ENCODE assay signal across 8 cellular contexts in genomic region chr22:44497904-44498242, GRCh38. TPM values are rescaled to one million over a fixed set of nuclear protein-coding genes. Genes with fewer than 3 reads are reported as not detected.
A peak's percentile ranks its signal among the peaks of the same experiment; 100 is the strongest.
DNase-seq lines count a peak whose midpoint lies in the region; ATAC-seq and TF ChIP-seq lines count a peak whose summit lies in the region.

TSS of gene RTL6 (minus strand) at chr22:44498233. CDS start at chr22:44497556, 677 bp downstream.

- no peaks in the 10 kb centered on the region for H3K9me3 ChIP-seq in right atrium auricular region

- H3K36me3 ChIP-seq in right atrium auricular region: peaks cover 8% of the 10 kb centered on the region

- peak within 1 kb of the TSS; percentile 83 for H3K27ac Mint-ChIP-seq in activated naive CD4-positive, alpha-beta T cell treated with anti-CD3 and anti-CD28 coated beads, Interleukin-2, amount 50 U/mL, for 24 hours

- H3K4me1 ChIP-seq in right atrium auricular region: peaks cover 0 to 33% of the 10 kb centered on the region in 2 donors

- peaks cover 1% of the 10 kb centered on the region for H3K36me3 Mint-ChIP-seq in activated naive CD4-positive, alpha-beta T cell treated with anti-CD3 and anti-CD28 coated beads, Interleukin-2, amount 50 U/mL, for 24 hours

- peaks cover 36% of the 10 kb centered on the region for H3K4me1 Mint-ChIP-seq in activated naive CD4-positive, alpha-beta T cell treated with anti-CD3 and anti-CD28 coated beads, Interleukin-2, amount 50 U/mL, for 24 hours

- no peaks in the 10 kb centered on the region for H3K27me3 ChIP-seq in right atrium auricular region

- peak within 1 kb of the TSS; percentile 89 to 94 for H3K27ac ChIP-seq in right atrium auricular region

- H3K27me3 Mint-ChIP-seq in activated naive CD4-positive, alpha-beta T cell treated with anti-CD3 and anti-CD28 coated beads, Interleukin-2, amount 50 U/mL, for 24 hours: peaks cover 2% of the 10 kb centered on the region

- ATAC-seq in HG03175 (IDR thresholded peaks at IDR 0.05; ENCODE audit: unreplicated experiment) (no peak), GM19351 (IDR thresholded peaks at IDR 0.05; ENCODE audit: unreplicated experiment) (no peak), GM18907 (IDR thresholded peaks at IDR 0.05; ENCODE audit: unreplicated experiment) (no peak)

- H3K4me3 ChIP-seq in right atrium auricular region (peak within 1 kb of the TSS; percentile 85 to 86), skeletal muscle cell (ENCODE audit: low read depth, low read length) (peak within 1 kb of the TSS; percentile 58)

- H3K4me3 Mint-ChIP-seq in activated naive CD4-positive, alpha-beta T cell treated with anti-CD3 and anti-CD28 coated beads, Interleukin-2, amount 50 U/mL, for 24 hours: peak within 1 kb of the TSS; percentile 82

- DNase-seq in T-helper 2 cell (no peak), right atrium auricular region (ENCODE audit: low spot score) (no peak), skeletal muscle cell (ENCODE audit: low read depth) (no peak)

- intact Hi-C loops in T-helper 2 cell treated with Interferon-gamma antibody and Interleukin-4, amounts not matched to agents 100 ng/mL and 5 ng/mL, for 36 hours (cut with micrococcal nuclease): loop anchor here (2.0 kb wide), 2 partner anchors 43 to 129 kb away; no protein-coding TSS in a partner anchor

- TF ChIP-seq CTCF in right atrium auricular region (IDR thresholded peaks at IDR 0.05): no peak

- H3K9me3 Mint-ChIP-seq in activated naive CD4-positive, alpha-beta T cell treated with anti-CD3 and anti-CD28 coated beads, Interleukin-2, amount 50 U/mL, for 24 hours: no peaks in the 10 kb centered on the region

RNA-seq across cellular contexts. Expression of gene RTL6, which starts in this region (rescaled TPM):
- total RNA-seq in T-helper 2 cell treated with Interferon-gamma antibody and Interleukin-4, amounts not matched to agents 100 ng/mL and 5 ng/mL, for 36 hours: 10.3 and 10.5 TPM in 2 replicates
- 10 to 100 TPM; 22.1 to 30.0 TPM for total RNA-seq in right atrium auricular region
